Comparison of ENCODE assay signal across 2 cellular contexts in the genomic region with DNA sequence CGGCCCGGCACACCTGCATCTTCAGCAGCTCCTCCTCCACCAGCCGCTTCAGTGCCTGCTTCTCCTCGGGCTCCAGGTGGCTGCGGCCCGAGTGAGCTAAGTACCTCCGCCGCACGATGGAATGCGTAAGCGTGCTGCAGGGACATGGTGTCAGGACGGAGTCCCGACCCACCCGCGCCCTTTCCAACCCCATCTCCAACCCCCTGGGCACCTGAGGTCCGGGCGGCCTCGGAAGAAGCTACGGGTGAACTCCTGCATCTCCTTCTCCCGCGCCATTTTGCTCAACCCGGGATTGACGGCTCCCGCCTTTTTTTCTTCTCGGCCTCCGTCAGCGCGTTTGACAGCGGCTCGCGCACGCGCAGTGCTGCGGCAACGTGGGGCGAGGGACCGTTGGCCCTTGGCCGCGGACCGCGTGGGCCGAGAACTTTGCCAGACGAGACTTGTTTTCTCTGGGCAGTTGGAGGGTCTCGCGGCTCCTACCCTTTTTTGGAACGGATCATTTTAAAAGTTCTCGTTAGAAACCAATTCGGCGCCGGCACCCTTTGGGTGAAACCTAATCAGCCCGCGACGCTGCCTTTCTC.
A peak's percentile ranks its signal among the peaks of the same experiment; 100 is the strongest.
TF ChIP-seq lines count a peak whose summit lies in the region.

TSS of gene HIRIP3 (minus strand) at position 288 of the 581 bp plus-strand sequence. CDS start at position 276, 12 bp downstream.

TF ChIP-seq in HEK293, 187 proteins besides CTCF, POLR2A, EP300 and RAD21 (continued from another document and continues in another):
- peak; percentile 93 for TF ChIP-seq KLF17 (tag by site-specific recombination; IDR thresholded peaks at IDR 0.05)
- TF ChIP-seq ZNF830 (tag by site-specific recombination; IDR thresholded peaks at IDR 0.05; ENCODE audit: low read depth), result no peak
- TF ChIP-seq ZNF473 (tag by site-specific recombination; IDR thresholded peaks at IDR 0.05), result peak; percentile 78
- TF ChIP-seq ZNF558 (tag by site-specific recombination; IDR thresholded peaks at IDR 0.05), result no peak
- peak; percentile 85; the same call in 1 of the 2 replicates for TF ChIP-seq SCRT2 (tag by site-specific recombination; IDR thresholded peaks at IDR 0.05)
- TF ChIP-seq ZNF561 (tag by site-specific recombination; IDR thresholded peaks at IDR 0.05; ENCODE audit: borderline replicate concordance), result no peak
- TF ChIP-seq ZNF529 (tag by site-specific recombination; IDR thresholded peaks at IDR 0.05; ENCODE audit: insufficient replicate concordance), result no peak
- TF ChIP-seq, protein P1, sequence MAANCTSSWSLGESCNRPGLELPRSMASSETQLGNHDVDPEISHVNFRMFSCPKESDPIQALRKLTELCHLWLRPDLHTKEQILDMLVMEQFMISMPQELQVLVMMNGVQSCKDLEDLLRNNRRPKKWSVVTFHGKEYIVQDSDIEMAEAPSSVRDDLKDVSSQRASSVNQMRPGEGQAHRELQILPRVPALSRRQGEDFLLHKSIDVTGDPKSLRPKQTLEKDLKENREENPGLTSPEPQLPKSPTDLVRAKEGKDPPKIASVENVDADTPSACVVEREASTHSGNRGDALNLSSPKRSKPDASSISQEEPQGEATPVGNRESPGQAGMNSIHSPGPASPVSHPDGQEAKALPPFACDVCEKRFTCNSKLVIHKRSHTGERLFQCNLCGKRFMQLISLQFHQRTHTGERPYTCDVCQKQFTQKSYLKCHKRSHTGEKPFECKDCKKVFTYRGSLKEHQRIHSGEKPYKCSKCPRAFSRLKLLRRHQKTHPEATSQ (tag by site-specific recombination; IDR thresholded peaks at IDR 0.05), result peak; percentile 14; the same call in 1 of the 2 replicates
- TF ChIP-seq ZNF777 (tag by site-specific recombination; IDR thresholded peaks at IDR 0.05; ENCODE audit: borderline replicate concordance), result no peak
- no peak for TF ChIP-seq ZNF266 (tag by site-specific recombination; IDR thresholded peaks at IDR 0.05; ENCODE audit: low read depth)
- TF ChIP-seq ZNF2 (tag by site-specific recombination; IDR thresholded peaks at IDR 0.05), result peak; percentile 96
- TF ChIP-seq ZNF24 (tag by site-specific recombination; IDR thresholded peaks at IDR 0.05), result peak; percentile 86
- TF ChIP-seq BCL11B (tag by site-specific recombination; IDR thresholded peaks at IDR 0.05; ENCODE audit: low read depth), result no peak
- TF ChIP-seq ZNF426 (tag by site-specific recombination; IDR thresholded peaks at IDR 0.05), result no peak
- no peak for TF ChIP-seq ZBTB49 (tag by site-specific recombination; IDR thresholded peaks at IDR 0.05; ENCODE audit: low read depth)
- TF ChIP-seq ZNF274 (IDR thresholded peaks at IDR 0.05; ENCODE audit: low read length), result no peak
- TF ChIP-seq ZNF274 (tag by site-specific recombination; IDR thresholded peaks at IDR 0.05; ENCODE audit: borderline replicate concordance), result no peak
- TF ChIP-seq WT1 (tag by site-specific recombination; IDR thresholded peaks at IDR 0.05), result peak; percentile 22; the same call in 1 of the 2 replicates
- TF ChIP-seq ZSCAN18 (tag by site-specific recombination; IDR thresholded peaks at IDR 0.05), result peak; percentile 61
- no peak for TF ChIP-seq ZNF660 (tag by site-specific recombination; IDR thresholded peaks at IDR 0.05)
- no peak for TF ChIP-seq ZNF664 (tag by site-specific recombination; IDR thresholded peaks at IDR 0.05)
- no peak; the same call in 1 of the 2 replicates for TF ChIP-seq IKZF3 (tag by site-specific recombination; IDR thresholded peaks at IDR 0.05)
- no peak for TF ChIP-seq ZNF530 (tag by site-specific recombination; IDR thresholded peaks at IDR 0.05; ENCODE audit: low read depth)
- TF ChIP-seq YY1 (tag by site-specific recombination; IDR thresholded peaks at IDR 0.05), result peak; percentile 77; the same call in 1 of the 2 replicates

TF ChIP-seq in SK-N-SH, 30 proteins besides CTCF, POLR2A, EP300 and RAD21 (continued from another document):
- TF ChIP-seq, protein P2, sequence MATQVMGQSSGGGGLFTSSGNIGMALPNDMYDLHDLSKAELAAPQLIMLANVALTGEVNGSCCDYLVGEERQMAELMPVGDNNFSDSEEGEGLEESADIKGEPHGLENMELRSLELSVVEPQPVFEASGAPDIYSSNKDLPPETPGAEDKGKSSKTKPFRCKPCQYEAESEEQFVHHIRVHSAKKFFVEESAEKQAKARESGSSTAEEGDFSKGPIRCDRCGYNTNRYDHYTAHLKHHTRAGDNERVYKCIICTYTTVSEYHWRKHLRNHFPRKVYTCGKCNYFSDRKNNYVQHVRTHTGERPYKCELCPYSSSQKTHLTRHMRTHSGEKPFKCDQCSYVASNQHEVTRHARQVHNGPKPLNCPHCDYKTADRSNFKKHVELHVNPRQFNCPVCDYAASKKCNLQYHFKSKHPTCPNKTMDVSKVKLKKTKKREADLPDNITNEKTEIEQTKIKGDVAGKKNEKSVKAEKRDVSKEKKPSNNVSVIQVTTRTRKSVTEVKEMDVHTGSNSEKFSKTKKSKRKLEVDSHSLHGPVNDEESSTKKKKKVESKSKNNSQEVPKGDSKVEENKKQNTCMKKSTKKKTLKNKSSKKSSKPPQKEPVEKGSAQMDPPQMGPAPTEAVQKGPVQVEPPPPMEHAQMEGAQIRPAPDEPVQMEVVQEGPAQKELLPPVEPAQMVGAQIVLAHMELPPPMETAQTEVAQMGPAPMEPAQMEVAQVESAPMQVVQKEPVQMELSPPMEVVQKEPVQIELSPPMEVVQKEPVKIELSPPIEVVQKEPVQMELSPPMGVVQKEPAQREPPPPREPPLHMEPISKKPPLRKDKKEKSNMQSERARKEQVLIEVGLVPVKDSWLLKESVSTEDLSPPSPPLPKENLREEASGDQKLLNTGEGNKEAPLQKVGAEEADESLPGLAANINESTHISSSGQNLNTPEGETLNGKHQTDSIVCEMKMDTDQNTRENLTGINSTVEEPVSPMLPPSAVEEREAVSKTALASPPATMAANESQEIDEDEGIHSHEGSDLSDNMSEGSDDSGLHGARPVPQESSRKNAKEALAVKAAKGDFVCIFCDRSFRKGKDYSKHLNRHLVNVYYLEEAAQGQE (IDR thresholded peaks at IDR 0.05; ENCODE audit: low read depth, low read length), result no peak
- TF ChIP-seq EZH2phosphoT487 (IDR thresholded peaks at IDR 0.05; ENCODE audit: borderline replicate concordance, low read depth), result no peak
- TF ChIP-seq GATA2 (CRISPR knock-in tag; IDR thresholded peaks at IDR 0.05), result no peak
- TF ChIP-seq RCOR1 (IDR thresholded peaks at IDR 0.05; ENCODE audit: low read length), result no peak
- TF ChIP-seq FOXJ3 (CRISPR knock-in tag; IDR thresholded peaks at IDR 0.05), result no peak
- TF ChIP-seq RFX5 (IDR thresholded peaks at IDR 0.05; ENCODE audit: low read length), result no peak
- TF ChIP-seq TCF12 (IDR thresholded peaks at IDR 0.05), result no peak
- peak; percentile 91 for TF ChIP-seq NRF1 (IDR thresholded peaks at IDR 0.05; ENCODE audit: low read depth, low read length)
- no peak for TF ChIP-seq USF1 (IDR thresholded peaks at IDR 0.05; ENCODE audit: borderline replicate concordance, low read depth)
- peak; percentile 77 for TF ChIP-seq TAF1 (IDR thresholded peaks at IDR 0.05; ENCODE audit: borderline replicate concordance, low read depth, low read length)
- peak; percentile 96 for TF ChIP-seq MXI1 (IDR thresholded peaks at IDR 0.05; ENCODE audit: low read depth, low read length)
- TF ChIP-seq SMC3 (IDR thresholded peaks at IDR 0.05; ENCODE audit: low read depth, low read length), result no peak
- no peak for TF ChIP-seq JUND (IDR thresholded peaks at IDR 0.05)
- no peak for TF ChIP-seq RXRA (IDR thresholded peaks at IDR 0.05; ENCODE audit: borderline replicate concordance, low read depth)
- peak; percentile 73 for TF ChIP-seq PBX3 (IDR thresholded peaks at IDR 0.05)
- TF ChIP-seq, protein P3, sequence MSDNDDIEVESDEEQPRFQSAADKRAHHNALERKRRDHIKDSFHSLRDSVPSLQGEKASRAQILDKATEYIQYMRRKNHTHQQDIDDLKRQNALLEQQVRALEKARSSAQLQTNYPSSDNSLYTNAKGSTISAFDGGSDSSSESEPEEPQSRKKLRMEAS (IDR thresholded peaks at IDR 0.05; ENCODE audit: low read depth), result peak; percentile 97
- no peak for TF ChIP-seq ELF1 (IDR thresholded peaks at IDR 0.05)
- TF ChIP-seq, protein P4, sequence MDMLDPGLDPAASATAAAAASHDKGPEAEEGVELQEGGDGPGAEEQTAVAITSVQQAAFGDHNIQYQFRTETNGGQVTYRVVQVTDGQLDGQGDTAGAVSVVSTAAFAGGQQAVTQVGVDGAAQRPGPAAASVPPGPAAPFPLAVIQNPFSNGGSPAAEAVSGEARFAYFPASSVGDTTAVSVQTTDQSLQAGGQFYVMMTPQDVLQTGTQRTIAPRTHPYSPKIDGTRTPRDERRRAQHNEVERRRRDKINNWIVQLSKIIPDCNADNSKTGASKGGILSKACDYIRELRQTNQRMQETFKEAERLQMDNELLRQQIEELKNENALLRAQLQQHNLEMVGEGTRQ (IDR thresholded peaks at IDR 0.05; ENCODE audit: borderline replicate concordance, low read depth, low read length), result no peak
- TF ChIP-seq, protein P5, sequence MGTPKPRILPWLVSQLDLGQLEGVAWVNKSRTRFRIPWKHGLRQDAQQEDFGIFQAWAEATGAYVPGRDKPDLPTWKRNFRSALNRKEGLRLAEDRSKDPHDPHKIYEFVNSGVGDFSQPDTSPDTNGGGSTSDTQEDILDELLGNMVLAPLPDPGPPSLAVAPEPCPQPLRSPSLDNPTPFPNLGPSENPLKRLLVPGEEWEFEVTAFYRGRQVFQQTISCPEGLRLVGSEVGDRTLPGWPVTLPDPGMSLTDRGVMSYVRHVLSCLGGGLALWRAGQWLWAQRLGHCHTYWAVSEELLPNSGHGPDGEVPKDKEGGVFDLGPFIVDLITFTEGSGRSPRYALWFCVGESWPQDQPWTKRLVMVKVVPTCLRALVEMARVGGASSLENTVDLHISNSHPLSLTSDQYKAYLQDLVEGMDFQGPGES (IDR thresholded peaks at IDR 0.05; ENCODE audit: low read depth, low read length), result no peak
- TF ChIP-seq ZBTB33 (IDR thresholded peaks at IDR 0.05; ENCODE audit: borderline replicate concordance, low read depth), result peak; percentile 39; the same call in 1 of the 2 replicates
- TF ChIP-seq CHD2 (IDR thresholded peaks at IDR 0.05; ENCODE audit: low read length, partially characterized antibody), result no peak
TF ChIP-seq in SK-N-SH: peak in this region for 8.
